17 cellular contexts compared by ENCODE assay signal in genomic region chr2:24791452-24791851, GRCh38. TPM values are rescaled to one million over a fixed set of nuclear protein-coding genes. Genes with fewer than 3 reads are reported as not detected.
A peak's percentile ranks its signal among the peaks of the same experiment; 100 is the strongest.
DNase-seq lines count a peak whose midpoint lies in the region; ATAC-seq and TF ChIP-seq lines count a peak whose summit lies in the region.
"Had no signal": no experiment of that assay in that cellular context is flagged by ENCODE, and none has a peak within 500 bp of the region (broad histone marks: within the 10 kb centered on the region; RNA-seq: fewer than 3 reads in every experiment).

No MANE protein-coding gene starts in this region.

- peak overlapping the region; percentile 82; the same call in 1 of the 2 replicates for H3K4me2 ChIP-seq in BLaER1
- peak overlapping the region; percentile 90 for H3K4me2 ChIP-seq in OCI-LY7 (ENCODE audit: low read length)

- H3K27ac ChIP-seq in BLaER1 = no peak overlapping the region
- no peak overlapping the region for H3K27ac ChIP-seq in OCI-LY7 (ENCODE audit: low read depth, low read length, poor library complexity, severe bottlenecking)
- H3K27ac ChIP-seq in endodermal cell (ENCODE audit: low read depth, low read length) = no peak overlapping the region
- H3K27ac ChIP-seq: sigmoid colon, thyroid gland had no signal

- no peak for ATAC-seq in GM19455 (IDR thresholded peaks at IDR 0.05; ENCODE audit: unreplicated experiment)
- no peak for ATAC-seq in activated CD8-positive, alpha-beta T cell treated with anti-CD3 and anti-CD28 coated beads for 36 hours
- ATAC-seq: activated CD4-positive, alpha-beta T cell treated with anti-CD3 and anti-CD28 coated beads for 36 hours; stimulated activated memory B cell treated with anti-CD40 and anti-IgM and Interleukin-4, amounts not matched to agents 10 μg/mL and 1 μg/mL and 100 μg/mL, for 72 hours had no signal

- peaks cover 21% of the 10 kb centered on the region for H3K36me3 Mint-ChIP-seq in endodermal cell (ENCODE audit: low read depth)
- peaks cover 31% of the 10 kb centered on the region for H3K36me3 Mint-ChIP-seq in activated CD8-positive, alpha-beta T cell treated with anti-CD3 and anti-CD28 coated beads for 36 hours (ENCODE audit: low read depth)

- H3K79me2 ChIP-seq in OCI-LY7 (ENCODE audit: insufficient read depth, low read depth, low read length) = peaks cover 47% of the 10 kb centered on the region

- TF ChIP-seq CTCF in OCI-LY7 (conservative IDR thresholded peaks at IDR 0.05; ENCODE audit: low read length) = no peak
- TF ChIP-seq CTCF in endodermal cell (conservative IDR thresholded peaks at IDR 0.05) = no peak
- no peak for TF ChIP-seq CTCF in activated CD8-positive, alpha-beta T cell treated with anti-CD3 and anti-CD28 coated beads for 36 hours (IDR thresholded peaks at IDR 0.05)

- no TSS peak for BruUV-seq in OCI-LY7 (replicated peaks; lab: Mats Ljungman, UMichigan)

- CTCF ChIA-PET in OCI-LY7 (lab: Charles Lee; ENCODE audit: unreplicated experiment) = interaction anchor here (0.6 kb wide), 1 partner anchor 775 kb away, joined by 4 read pairs; no protein-coding TSS in a partner anchor
- CTCF ChIA-PET in activated CD8-positive, alpha-beta T cell treated with anti-CD3 and anti-CD28 coated beads for 36 hours (lab: Charles Lee) = interaction anchor here (0.6 to 1.5 kb wide), 5 partner anchors 13 to 381 kb away, joined by 3 to 4 read pairs (median 3); no protein-coding TSS in a partner anchor

- H3K27ac Mint-ChIP-seq in endodermal cell = peak overlapping the region; percentile 61
- H3K27ac Mint-ChIP-seq in activated CD8-positive, alpha-beta T cell treated with anti-CD3 and anti-CD28 coated beads for 36 hours = no peak overlapping the region
- H3K27ac Mint-ChIP-seq: activated CD4-positive, alpha-beta T cell treated with anti-CD3 and anti-CD28 coated beads for 36 hours had no signal

- WGBS in endodermal cell (ENCODE audit: insufficient coverage in 1 of 2, insufficient read length in 1 of 2), 2 experiments = 90 to 95% methylated on average over 4 to 5 of the region's 5 CpGs

- no peaks in the 10 kb centered on the region for H3K9me3 ChIP-seq in BLaER1
- no peaks in the 10 kb centered on the region for H3K9me3 ChIP-seq in OCI-LY7 (ENCODE audit: low read length)
- no peaks in the 10 kb centered on the region for H3K9me3 ChIP-seq in endodermal cell (ENCODE audit: control insufficient read depth, low read length)
- H3K9me3 ChIP-seq: sigmoid colon, thyroid gland had no signal

- peak overlapping the region; percentile 77; the same call in 1 of the 2 replicates for H2AFZ ChIP-seq in OCI-LY7 (ENCODE audit: low read length)

- H3K9me2 ChIP-seq in OCI-LY7 (ENCODE audit: insufficient read depth, low read length) = no peaks in the 10 kb centered on the region

- no peaks in the 10 kb centered on the region for H3K9me3 Mint-ChIP-seq in endodermal cell
- H3K9me3 Mint-ChIP-seq in activated CD8-positive, alpha-beta T cell treated with anti-CD3 and anti-CD28 coated beads for 36 hours = no peaks in the 10 kb centered on the region
- H3K9me3 Mint-ChIP-seq: stimulated activated memory B cell treated with anti-CD40 and anti-IgM and Interleukin-4, amounts not matched to agents 10 μg/mL and 1 μg/mL and 100 μg/mL, for 72 hours had no signal

- peaks cover 14% of the 10 kb centered on the region for H3K36me3 ChIP-seq in BLaER1
- H3K36me3 ChIP-seq in OCI-LY7 (ENCODE audit: insufficient read depth, low read length) = peaks cover 23% of the 10 kb centered on the region
- H3K36me3 ChIP-seq in endodermal cell (ENCODE audit: control insufficient read depth, insufficient read depth, low read length) = peaks cover 20% of the 10 kb centered on the region
- H3K36me3 ChIP-seq: sigmoid colon, thyroid gland had no signal

- intact Hi-C loops in OCI-LY7 (cut with micrococcal nuclease; ENCODE audit: unreplicated experiment) = loop anchor here (5.0 kb wide), 1 partner anchor 299 kb away; the partner anchor contains the start of gene NCOA1
- intact Hi-C loops in activated CD8-positive, alpha-beta T cell treated with anti-CD3 and anti-CD28 coated beads for 36 hours (cut with micrococcal nuclease) = loop anchor here (10.0 kb wide), 1 partner anchor 217 kb away; no protein-coding TSS in a partner anchor

- H3K9ac ChIP-seq in BLaER1 (no peak overlapping the region), endodermal cell (ENCODE audit: extremely low read depth, low read length, poor library complexity, severe bottlenecking) (no peak overlapping the region)

- POLR2A ChIA-PET in OCI-LY7 (lab: Charles Lee) = no interaction called here
- POLR2A ChIA-PET in activated CD8-positive, alpha-beta T cell treated with anti-CD3 and anti-CD28 coated beads for 36 hours (lab: Charles Lee) = interaction anchor here (1.7 kb wide), 1 partner anchor 12 kb away, joined by 3 read pairs; no protein-coding TSS in a partner anchor

- H3K4me3 Mint-ChIP-seq in endodermal cell = no peak overlapping the region
- no peak overlapping the region for H3K4me3 Mint-ChIP-seq in activated CD8-positive, alpha-beta T cell treated with anti-CD3 and anti-CD28 coated beads for 36 hours
- H3K4me3 Mint-ChIP-seq: activated CD4-positive, alpha-beta T cell treated with anti-CD3 and anti-CD28 coated beads for 36 hours; stimulated activated memory B cell treated with anti-CD40 and anti-IgM and Interleukin-4, amounts not matched to agents 10 μg/mL and 1 μg/mL and 100 μg/mL, for 72 hours had no signal

- H3K4me3 ChIP-seq in BLaER1 (no peak overlapping the region), OCI-LY7 (ENCODE audit: low read depth, low read length, poor library complexity, severe bottlenecking) (peak overlapping the region; percentile 91), endodermal cell (ENCODE audit: low read length) (peak overlapping the region; percentile 93)
- H3K4me3 ChIP-seq: lung, sigmoid colon, thyroid gland had no signal

- H3K27me3 Mint-ChIP-seq in endodermal cell (ENCODE audit: insufficient read depth) = no peaks in the 10 kb centered on the region
- H3K27me3 Mint-ChIP-seq in activated CD8-positive, alpha-beta T cell treated with anti-CD3 and anti-CD28 coated beads for 36 hours = no peaks in the 10 kb centered on the region
- H3K27me3 Mint-ChIP-seq: activated CD4-positive, alpha-beta T cell treated with anti-CD3 and anti-CD28 coated beads for 36 hours; stimulated activated memory B cell treated with anti-CD40 and anti-IgM and Interleukin-4, amounts not matched to agents 10 μg/mL and 1 μg/mL and 100 μg/mL, for 72 hours had no signal

- peaks cover 29% of the 10 kb centered on the region for H3K4me1 Mint-ChIP-seq in endodermal cell
- peaks cover 18% of the 10 kb centered on the region for H3K4me1 Mint-ChIP-seq in activated CD8-positive, alpha-beta T cell treated with anti-CD3 and anti-CD28 coated beads for 36 hours (ENCODE audit: low read depth)

- DNase-seq in ELF-1 (ENCODE audit: low read depth, low spot score) (peak; percentile 37), OCI-LY7 (ENCODE audit: low spot score) (no peak), endodermal cell (peak; percentile 52), NCI-H2081 treated with DMSO at 0.1 percent for 48 hours (lab: John Stamatoyannopoulos, UW) (no peak)
- no peak for DNase-seq in activated CD4-positive, CD25-positive, alpha-beta regulatory T cell treated with anti-CD3 and anti-CD28 coated beads, Interleukin-2, amount 50 U/mL, for 72 hours
- DNase-seq in activated CD8-positive, alpha-beta T cell treated with anti-CD3 and anti-CD28 coated beads for 36 hours = no peak
- DNase-seq: activated CD8-positive, alpha-beta memory T cell treated with anti-CD3 and anti-CD28 coated beads, Interleukin-2, amount 50 U/mL, for 4 hours; NCI-H187 treated with DMSO at 0.1 percent for 48 hours; NCI-H446 treated with DMSO at 0.1 percent for 48 hours; sigmoid colon; T-helper 9 cell; thyroid gland had no signal

- no peaks in the 10 kb centered on the region for H3K27me3 ChIP-seq in BLaER1
- H3K27me3 ChIP-seq in endodermal cell (ENCODE audit: control insufficient read depth, insufficient read depth, low read length, poor library complexity, severe bottlenecking) = no peaks in the 10 kb centered on the region
- H3K27me3 ChIP-seq: sigmoid colon, thyroid gland had no signal

- H3K4me1 ChIP-seq in BLaER1 = peaks cover 33% of the 10 kb centered on the region
- H3K4me1 ChIP-seq in OCI-LY7 (ENCODE audit: insufficient read depth, low read length, poor library complexity, severe bottlenecking) = peaks cover 30% of the 10 kb centered on the region
- H3K4me1 ChIP-seq in endodermal cell (ENCODE audit: control insufficient read depth, insufficient read depth, low read length) = no peaks in the 10 kb centered on the region

- H4K20me1 ChIP-seq in BLaER1 (no peaks in the 10 kb centered on the region), OCI-LY7 (ENCODE audit: insufficient read depth, low read length) (peaks cover 6% of the 10 kb centered on the region; the same call in 1 of the 2 replicates)

RNA-seq across cellular contexts. Expression of gene PTRHD1, which starts 1.7 kb away (rescaled TPM):
- 44.8 and 55.0 TPM in 2 replicates for total RNA-seq in OCI-LY7 (2014; rRNA removed; shearing (Covaris generic))
- total RNA-seq in OCI-LY7 (2022) = 41.5 and 43.9 TPM in 2 replicates
- total RNA-seq in endodermal cell = 10 to 100 TPM; 37.2 to 38.2 TPM
- 40.6 TPM for polyA plus RNA-seq in endodermal cell (2013, experiment 1 of 2)
- polyA plus RNA-seq in endodermal cell (2013, experiment 2 of 2) = 35.9 TPM
- 10 to 100 TPM; 23.2 to 24.9 TPM for total RNA-seq in activated CD8-positive, alpha-beta T cell treated with anti-CD3 and anti-CD28 coated beads for 36 hours

RNA-seq across cellular contexts. Expression of gene CENPO, which starts 1.8 kb away (rescaled TPM):
- 52.4 and 53.6 TPM in 2 replicates for total RNA-seq in OCI-LY7 (2014; rRNA removed; shearing (Covaris generic))
- total RNA-seq in OCI-LY7 (2022) (59.2 and 65.1 TPM in 2 replicates), endodermal cell (10 to 100 TPM; 27.3 to 40.3 TPM)
- 42.5 TPM for polyA plus RNA-seq in endodermal cell (2013, experiment 1 of 2)
- polyA plus RNA-seq in endodermal cell (2013, experiment 2 of 2) = 38.4 TPM
- total RNA-seq in activated CD8-positive, alpha-beta T cell treated with anti-CD3 and anti-CD28 coated beads for 36 hours = 10 to 100 TPM; 40.7 to 41.9 TPM

Comparison
In these comparisons a context has a peak if more than half of its experiments do, and no peak if none do; other contexts are left out.
1. DNase-seq: peak in ELF-1 (single experiment) and endodermal cell (single experiment); none in OCI-LY7 (single experiment), activated CD4-positive, CD25-positive, alpha-beta regulatory T cell treated with anti-CD3 and anti-CD28 coated beads, Interleukin-2, amount 50 U/mL, for 72 hours (single experiment), NCI-H2081 treated with DMSO at 0.1 percent for 48 hours (single experiment) and activated CD8-positive, alpha-beta T cell treated with anti-CD3 and anti-CD28 coated beads for 36 hours (single experiment).